In genomic region chr17:78114831-78115723, GRCh38 we compare ENCODE assay signal across 1 cellular context.
A peak's percentile ranks its signal among the peaks of the same experiment; 100 is the strongest.
TF ChIP-seq lines count a peak whose summit lies in the region.

No MANE protein-coding gene starts in this region.

TF ChIP-seq in GM12878, 131 proteins besides CTCF, POLR2A, EP300 and RAD21:
- 0 out of 2 replicates have a peak, but pooled peaks have one; percentile 8 for TF ChIP-seq POLR2AphosphoS5 (IDR thresholded peaks at IDR 0.05; ENCODE audit: low read length)
- TF ChIP-seq PKNOX1 (IDR thresholded peaks at IDR 0.05), result no peak
